In the genomic region with DNA sequence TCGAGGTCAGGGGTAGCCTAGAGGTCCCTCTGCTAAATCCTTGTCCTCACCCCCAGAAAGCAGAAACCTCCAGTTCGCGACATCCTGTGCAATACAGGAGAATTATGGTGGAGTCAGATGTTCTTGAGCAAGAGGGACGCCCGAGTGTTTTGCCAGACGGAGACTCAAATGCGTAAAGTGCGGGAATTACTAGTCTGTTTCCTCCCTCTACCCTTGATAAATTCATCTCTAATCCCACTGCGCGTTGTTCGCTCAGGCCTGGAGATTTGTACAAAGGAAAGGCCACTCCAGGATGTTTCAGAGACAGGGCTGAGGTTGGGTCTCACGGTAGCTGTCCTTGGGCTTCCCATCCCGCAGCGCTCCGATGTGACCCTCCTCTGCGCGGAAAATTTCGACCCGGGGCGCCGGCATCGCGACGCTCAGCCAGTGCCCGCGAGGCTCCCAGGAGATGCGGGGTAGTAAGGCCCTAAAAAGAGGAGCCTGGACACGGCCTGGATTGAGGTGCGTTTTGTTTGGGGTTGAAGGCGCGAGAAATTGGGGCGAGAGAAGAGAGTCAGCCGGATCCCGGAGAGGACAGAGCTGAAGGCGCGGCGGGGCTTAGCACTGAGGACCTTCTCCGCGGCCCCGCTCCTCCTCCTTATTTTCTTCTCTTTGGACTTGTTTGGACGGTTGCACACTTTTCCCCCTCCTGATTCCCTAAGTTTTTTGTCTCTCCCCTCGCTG, we compare ENCODE assay signal across 1 cellular context.
TF ChIP-seq lines count a peak whose summit lies in the region.

No MANE protein-coding gene starts in this region.

TF ChIP-seq in WTC11, 78 proteins besides CTCF, POLR2A, EP300 and RAD21 (continued from another document):
- TF ChIP-seq, protein P1, sequence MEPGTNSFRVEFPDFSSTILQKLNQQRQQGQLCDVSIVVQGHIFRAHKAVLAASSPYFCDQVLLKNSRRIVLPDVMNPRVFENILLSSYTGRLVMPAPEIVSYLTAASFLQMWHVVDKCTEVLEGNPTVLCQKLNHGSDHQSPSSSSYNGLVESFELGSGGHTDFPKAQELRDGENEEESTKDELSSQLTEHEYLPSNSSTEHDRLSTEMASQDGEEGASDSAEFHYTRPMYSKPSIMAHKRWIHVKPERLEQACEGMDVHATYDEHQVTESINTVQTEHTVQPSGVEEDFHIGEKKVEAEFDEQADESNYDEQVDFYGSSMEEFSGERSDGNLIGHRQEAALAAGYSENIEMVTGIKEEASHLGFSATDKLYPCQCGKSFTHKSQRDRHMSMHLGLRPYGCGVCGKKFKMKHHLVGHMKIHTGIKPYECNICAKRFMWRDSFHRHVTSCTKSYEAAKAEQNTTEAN (CRISPR knock-in tag; IDR thresholded peaks at IDR 0.05): no peak
